Comparison of ENCODE assay signal across 9 cellular contexts in genomic region chr7:27171636-27172387, GRCh38. TPM values are rescaled to one million over a fixed set of nuclear protein-coding genes. Genes with fewer than 3 reads are reported as not detected.
DNase-seq lines count a peak whose midpoint lies in the region; ATAC-seq and TF ChIP-seq lines count a peak whose summit lies in the region.
"Had no signal": no experiment of that assay in that cellular context is flagged by ENCODE, and none has a peak within 500 bp of the region (broad histone marks: within the 10 kb centered on the region; RNA-seq: fewer than 3 reads in every experiment).

No MANE protein-coding gene starts in this region.

- 9 to 12% (median 11%) methylated on average over 30 of the region's 30 CpGs for WGBS in stomach, 5 donors

- TF ChIP-seq CTCF in right atrium auricular region (IDR thresholded peaks at IDR 0.05) (no peak), vagina (IDR thresholded peaks at IDR 0.05) (peak in 1 of 3 experiments; percentile 6), stomach (IDR thresholded peaks at IDR 0.05) (no peak)

- no peak for TF ChIP-seq POLR2A in vagina (IDR thresholded peaks at IDR 0.05)
- TF ChIP-seq POLR2A in stomach (IDR thresholded peaks at IDR 0.05), result no peak

- peaks cover 27 to 40% (median 39%) of the 10 kb centered on the region in 3 donors for H3K4me1 Mint-ChIP-seq in T-cell

- H3K27ac ChIP-seq in right atrium auricular region, result no peak overlapping the region
- peak overlapping the region; percentile 99 for H3K27ac ChIP-seq in vagina
- H3K27ac ChIP-seq in stomach, result no peak overlapping the region

- peak overlapping the region; percentile 35 to 72 (median 58) for H3K4me3 Mint-ChIP-seq in T-cell

- CTCF ChIA-PET in T-cell (lab: Charles Lee), result interaction anchor here in 1 of 2 donors (0.7 to 1.2 kb wide), 2 partner anchors 9 to 482 kb away, joined by 3 read pairs; no protein-coding TSS in a partner anchor

- H3K4me1 ChIP-seq in right atrium auricular region (peaks cover 0 to 39% of the 10 kb centered on the region in 2 donors), vagina (peaks cover 55% of the 10 kb centered on the region), stomach (peaks cover 27 to 49% (median 45%) of the 10 kb centered on the region in 4 donors)

- peaks cover 51 to 78% of the 10 kb centered on the region in 2 donors for H3K27me3 Mint-ChIP-seq in T-cell

- H3K27ac Mint-ChIP-seq in T-cell, result peak overlapping the region in 1 of 2 donors; percentile 50

- H3K9me3 ChIP-seq in right atrium auricular region (no peaks in the 10 kb centered on the region), vagina (no peaks in the 10 kb centered on the region), stomach (peaks cover 0 to 18% (median 0%) of the 10 kb centered on the region in 4 donors)

- POLR2A ChIA-PET in T-cell (lab: Charles Lee), result no interaction called here

- no peaks in the 10 kb centered on the region for H3K9me3 Mint-ChIP-seq in T-cell

- DNase-seq in cardiac septum (ENCODE audit: low spot score) (peak; percentile 51), right atrium auricular region (ENCODE audit: low spot score) (no peak), T-cell (peak in 2 of 34 experiments; percentile 0 to 13), islet precursor cell (peak; percentile 75), vagina (ENCODE audit: extremely low spot score in 2 of 2) (no peak), dedifferentiated amniotic fluid mesenchymal stem cell (ENCODE audit: extremely low spot score) (no peak), stomach (no peak)

- intact Hi-C loops in cardiac septum (cut with DNase I), result no loop called here
- intact Hi-C loops in vagina (cut with DNase I), result no loop called here
- intact Hi-C loops in stomach (cut with DNase I; ENCODE audit: low total_unique reads), result loop anchor here (10.0 kb wide), 1 partner anchor 1297 kb away; no protein-coding TSS in a partner anchor

- H3K36me3 ChIP-seq in right atrium auricular region (no peaks in the 10 kb centered on the region), vagina (no peaks in the 10 kb centered on the region), stomach (no peaks in the 10 kb centered on the region)

- ATAC-seq in T-cell (replicated peaks in 1 of 4) (no peak), HG03521 (IDR thresholded peaks at IDR 0.05; ENCODE audit: unreplicated experiment) (no peak)

- H3K4me3 ChIP-seq in right atrium auricular region (no peak overlapping the region), vagina (peak overlapping the region; percentile 56 to 64), stomach (peak overlapping the region in 1 of 4 donors; percentile 3)

- peaks cover 71 to 88% of the 10 kb centered on the region in 2 donors for H3K27me3 ChIP-seq in right atrium auricular region
- H3K27me3 ChIP-seq in vagina, result no peaks in the 10 kb centered on the region
- H3K27me3 ChIP-seq in stomach, result peaks cover 61 to 100% (median 100%) of the 10 kb centered on the region in 3 donors

- no peak for TF ChIP-seq EP300 in stomach (IDR thresholded peaks at IDR 0.05)

- no peaks in the 10 kb centered on the region for H3K36me3 Mint-ChIP-seq in T-cell

RNA-seq across cellular contexts. Expression of gene HOXA10, which starts 2.3 kb away (rescaled TPM):
- total RNA-seq in cardiac septum (not detected), right atrium auricular region (not detected), T-cell (under 1 TPM in 3 of 5 donors, not detected in 2; 0.36 to 0.75 (median 0.51) TPM), vagina (19.2 TPM), stomach (100 to 1,000 TPM in 1 of 5 donors, under 1 TPM in 1, not detected in 3; 0.92 to 337 TPM)
- under 1 TPM in 1 of 3 donors, not detected in 2; 0.18 TPM for polyA plus RNA-seq in stomach
- total RNA-seq: OCI-LY7 had no signal

RNA-seq across cellular contexts. Expression of gene HOXA9, which starts 6.5 kb away (rescaled TPM):
- total RNA-seq in cardiac septum (not detected), right atrium auricular region (not detected), T-cell (under 1 TPM; 0.57 to 0.95 (median 0.79) TPM), vagina (13.0 TPM), stomach (10 to 100 TPM in 1 of 5 donors, not detected in 4; 68.1 TPM)
- under 1 TPM in 1 of 3 donors, not detected in 2; 0.25 TPM for polyA plus RNA-seq in stomach
- total RNA-seq: OCI-LY7 had no signal

RNA-seq across cellular contexts. Expression of gene HOXA11, which starts 13.2 kb away (rescaled TPM):
- total RNA-seq in cardiac septum (not detected), right atrium auricular region (not detected), T-cell (not detected), vagina (9.8 TPM), stomach (1 to 10 TPM in 1 of 5 donors, not detected in 4; 5.2 TPM)
- polyA plus RNA-seq in stomach, result not detected
- total RNA-seq: OCI-LY7 had no signal

RNA-seq across cellular contexts. Expression of gene HOXA7, which starts 15.3 kb away (rescaled TPM):
- total RNA-seq in cardiac septum (not detected), right atrium auricular region (not detected), T-cell (under 1 TPM in 1 of 5 donors, not detected in 4; 0.67 TPM), vagina (23.8 TPM), stomach (10 to 100 TPM in 1 of 5 donors, 1 to 10 TPM in 3, not detected in 1; 1.1 to 34.8 (median 3.3) TPM)
- 1 to 10 TPM in 1 of 3 donors, under 1 TPM in 2; 0.98 to 7.9 (median 1.00) TPM for polyA plus RNA-seq in stomach

RNA-seq across cellular contexts. Expression of gene HOXA3, which starts 19.4 kb away (rescaled TPM):
- total RNA-seq in cardiac septum, result 0.40 TPM
- total RNA-seq in right atrium auricular region, result under 1 TPM; 0.28 to 0.30 TPM
- 1 to 10 TPM in 1 of 5 donors, under 1 TPM in 1, not detected in 3; 0.79 to 1.4 TPM for total RNA-seq in T-cell
- 3.9 TPM for total RNA-seq in vagina
- 10 to 100 TPM in 1 of 5 donors, 1 to 10 TPM in 2, under 1 TPM in 2; 0.87 to 42.6 (median 5.2) TPM for total RNA-seq in stomach
- 1 to 10 TPM; 2.8 to 5.2 (median 4.8) TPM for polyA plus RNA-seq in stomach

Comparison
In these comparisons a context has a peak if more than half of its experiments do, and no peak if none do; other contexts are left out.
1. DNase-seq: peak in cardiac septum (single experiment) and islet precursor cell (single experiment); none in right atrium auricular region (single experiment), vagina (0 of 2), dedifferentiated amniotic fluid mesenchymal stem cell (single experiment) and stomach (single experiment).
2. H3K4me3 ChIP-seq: peak in vagina (2 of 2); none in right atrium auricular region (0 of 2).